Comparison of ENCODE assay signal across 22 cellular contexts in genomic region chr14:81415781-81416180, GRCh38. TPM values are rescaled to one million over a fixed set of nuclear protein-coding genes. Genes with fewer than 3 reads are reported as not detected.
A peak's percentile ranks its signal among the peaks of the same experiment; 100 is the strongest.
DNase-seq lines count a peak whose midpoint lies in the region; ATAC-seq, FAIRE-seq and TF ChIP-seq lines count a peak whose summit lies in the region.
"Had no signal": no experiment of that assay in that cellular context is flagged by ENCODE, and none has a peak within 500 bp of the region (broad histone marks: within the 10 kb centered on the region; RNA-seq: fewer than 3 reads in every experiment).

No MANE protein-coding gene starts in this region.

- H3K9me3 Mint-ChIP-seq in activated naive CD8-positive, alpha-beta T cell treated with anti-CD3 and anti-CD28 coated beads, Interleukin-2, amount 50 U/mL, for 24 hours: no peaks in the 10 kb centered on the region
- peaks cover 3% of the 10 kb centered on the region for H3K9me3 Mint-ChIP-seq in activated naive CD8-positive, alpha-beta T cell treated with anti-CD3 and anti-CD28 coated beads for 36 hours
- H3K9me3 Mint-ChIP-seq in stimulated activated naive B cell treated with anti-CD40 and anti-IgM and Interleukin-4, amounts not matched to agents 10 μg/mL and 1 μg/mL and 100 μg/mL, for 72 hours: peaks cover 12 to 16% of the 10 kb centered on the region in 2 donors

- in situ Hi-C loops in K562 (cut with MboI): no loop called here

- H3K36me3 ChIP-seq in K562 (ENCODE audit: control insufficient read depth, insufficient read depth, low read length) (peaks cover 78% of the 10 kb centered on the region), lung (ENCODE audit: control insufficient read depth in 2 of 2, insufficient read depth in 2 of 2, low read length in 2 of 2) (peaks cover 0 to 3% of the 10 kb centered on the region in 2 donors), testis (ENCODE audit: low read depth, missing control alignments) (no peaks in the 10 kb centered on the region)
- H3K36me3 ChIP-seq: HAP-1 had no signal

- 46% methylated on average over 4 of the region's 4 CpGs for WGBS in K562 (ENCODE audit: insufficient coverage, low coverage, missing lambda C conversion rate)
- WGBS in lung, 2 donors: 58 to 73% methylated on average over 4 of the region's 4 CpGs
- 85 to 94% methylated on average over 4 of the region's 4 CpGs for WGBS in testis, 2 donors

- H3K4me1 Mint-ChIP-seq in activated naive CD8-positive, alpha-beta T cell treated with anti-CD3 and anti-CD28 coated beads, Interleukin-2, amount 50 U/mL, for 24 hours: peaks cover 2% of the 10 kb centered on the region
- peaks cover 2% of the 10 kb centered on the region for H3K4me1 Mint-ChIP-seq in activated naive CD8-positive, alpha-beta T cell treated with anti-CD3 and anti-CD28 coated beads for 36 hours
- peaks cover 4 to 7% of the 10 kb centered on the region in 2 donors for H3K4me1 Mint-ChIP-seq in stimulated activated naive B cell treated with anti-CD40 and anti-IgM and Interleukin-4, amounts not matched to agents 10 μg/mL and 1 μg/mL and 100 μg/mL, for 72 hours
- H3K4me1 Mint-ChIP-seq: CD8-positive, alpha-beta memory T cell; GM23338 had no signal

- TF ChIP-seq EP300 in K562 (IDR thresholded peaks at IDR 0.05; ENCODE audit: low read length): no peak

- H3K27ac Mint-ChIP-seq in activated naive CD8-positive, alpha-beta T cell treated with anti-CD3 and anti-CD28 coated beads, Interleukin-2, amount 50 U/mL, for 24 hours: no peak overlapping the region
- H3K27ac Mint-ChIP-seq in activated naive CD8-positive, alpha-beta T cell treated with anti-CD3 and anti-CD28 coated beads for 36 hours: no peak overlapping the region
- H3K27ac Mint-ChIP-seq in stimulated activated naive B cell treated with anti-CD40 and anti-IgM and Interleukin-4, amounts not matched to agents 10 μg/mL and 1 μg/mL and 100 μg/mL, for 72 hours: no peak overlapping the region
- H3K27ac Mint-ChIP-seq: CD8-positive, alpha-beta memory T cell; GM23338 had no signal

- FAIRE-seq in K562 (lab: Jason Lieb, UNC): no peak
- FAIRE-seq: GM12892 had no signal

- intact Hi-C loops in K562 (cut with micrococcal nuclease) (loop anchor here (5.0 kb wide), 1 partner anchor 37 kb away; no protein-coding TSS in a partner anchor), testis (cut with DNase I; ENCODE audit: low total_unique reads) (no loop called here)

- no peaks in the 10 kb centered on the region for H3K9me1 ChIP-seq in K562 (ENCODE audit: control insufficient read depth, insufficient read depth, low read length)

- no peak overlapping the region for H3K4me3 ChIP-seq in K562
- H3K4me3 ChIP-seq in lung: no peak overlapping the region
- H3K4me3 ChIP-seq in testis: no peak overlapping the region
- H3K4me3 ChIP-seq: GM23338, HAP-1 had no signal

- no TSS peak for BruUV-seq in K562 (replicated peaks; lab: Mats Ljungman, UMichigan)

- POLR2A ChIA-PET in K562 (lab: Yijun Ruan, JAX): interaction anchor here (1.5 to 3.1 kb wide), 3 partner anchors 9 to 13 kb away, joined by 3 to 20 read pairs (median 9); no protein-coding TSS in a partner anchor

- no peak overlapping the region; the same call in 2 of the 3 replicates for H3K27ac ChIP-seq in K562 (ENCODE audit: extremely low read depth, low read depth, low read length)
- no peak overlapping the region for H3K27ac ChIP-seq in lung (ENCODE audit: low read depth in 1 of 2, low read length in 1 of 2)
- H3K27ac ChIP-seq in testis: no peak overlapping the region
- H3K27ac ChIP-seq: 22Rv1 had no signal

- H2AFZ ChIP-seq in K562 (ENCODE audit: low read depth, low read length): no peak overlapping the region; the same call in 1 of the 2 replicates
- H2AFZ ChIP-seq: GM23338 had no signal

- peak; percentile 28 for ATAC-seq in activated naive CD8-positive, alpha-beta T cell treated with anti-CD3 and anti-CD28 coated beads, Interleukin-2, amount 50 U/mL, for 24 hours
- ATAC-seq in K562: peak; percentile 48
- peak; percentile 39 for ATAC-seq in lung (ENCODE audit: insufficient read depth, low FRiP score)
- ATAC-seq in stimulated activated naive B cell treated with anti-CD40 and anti-IgM and Interleukin-4, amounts not matched to agents 10 μg/mL and 1 μg/mL and 100 μg/mL, for 72 hours (replicated peaks): peak; percentile 27 to 36
- ATAC-seq in HG03095 (IDR thresholded peaks at IDR 0.05; ENCODE audit: unreplicated experiment): no peak
- ATAC-seq: GM23338, PC-3 had no signal

- H3K27me3 Mint-ChIP-seq in activated naive CD8-positive, alpha-beta T cell treated with anti-CD3 and anti-CD28 coated beads, Interleukin-2, amount 50 U/mL, for 24 hours: peaks cover 8% of the 10 kb centered on the region
- H3K27me3 Mint-ChIP-seq in activated naive CD8-positive, alpha-beta T cell treated with anti-CD3 and anti-CD28 coated beads for 36 hours: peaks cover 4% of the 10 kb centered on the region
- H3K27me3 Mint-ChIP-seq in stimulated activated naive B cell treated with anti-CD40 and anti-IgM and Interleukin-4, amounts not matched to agents 10 μg/mL and 1 μg/mL and 100 μg/mL, for 72 hours: peaks cover 22 to 24% of the 10 kb centered on the region in 2 donors

- TF ChIP-seq CTCF in K562 (IDR thresholded peaks at IDR 0.05 in 2 of 3, conservative IDR thresholded peaks at IDR 0.05 in 1 of 3; ENCODE audit: insufficient read depth in 2 of 3, low read depth in 1 of 3, low read length in 3 of 3): no peak
- TF ChIP-seq CTCF in lung (IDR thresholded peaks at IDR 0.05; ENCODE audit: control extremely low read depth, extremely low read depth): no peak
- no peak for TF ChIP-seq CTCF in testis (IDR thresholded peaks at IDR 0.05)

- peaks cover 7% of the 10 kb centered on the region for H3K9me3 ChIP-seq in K562 (replicated peaks; ENCODE audit: control insufficient read depth, insufficient read depth, low read depth, low read length)
- H3K9me3 ChIP-seq in lung (ENCODE audit: control insufficient read depth in 2 of 2, insufficient read depth in 1 of 2, low read length in 1 of 2): peaks cover 0 to 3% of the 10 kb centered on the region in 2 donors
- H3K9me3 ChIP-seq in testis: no peaks in the 10 kb centered on the region

- no peak overlapping the region for H3K4me3 Mint-ChIP-seq in activated naive CD8-positive, alpha-beta T cell treated with anti-CD3 and anti-CD28 coated beads, Interleukin-2, amount 50 U/mL, for 24 hours
- no peak overlapping the region for H3K4me3 Mint-ChIP-seq in activated naive CD8-positive, alpha-beta T cell treated with anti-CD3 and anti-CD28 coated beads for 36 hours
- H3K4me3 Mint-ChIP-seq in stimulated activated naive B cell treated with anti-CD40 and anti-IgM and Interleukin-4, amounts not matched to agents 10 μg/mL and 1 μg/mL and 100 μg/mL, for 72 hours: no peak overlapping the region
- H3K4me3 Mint-ChIP-seq: CD8-positive, alpha-beta memory T cell; GM23338 had no signal

- no peaks in the 10 kb centered on the region for H3K36me3 Mint-ChIP-seq in activated naive CD8-positive, alpha-beta T cell treated with anti-CD3 and anti-CD28 coated beads, Interleukin-2, amount 50 U/mL, for 24 hours (ENCODE audit: low read depth)
- no peaks in the 10 kb centered on the region for H3K36me3 Mint-ChIP-seq in activated naive CD8-positive, alpha-beta T cell treated with anti-CD3 and anti-CD28 coated beads for 36 hours
- peaks cover 2 to 9% of the 10 kb centered on the region in 2 donors for H3K36me3 Mint-ChIP-seq in stimulated activated naive B cell treated with anti-CD40 and anti-IgM and Interleukin-4, amounts not matched to agents 10 μg/mL and 1 μg/mL and 100 μg/mL, for 72 hours
- H3K36me3 Mint-ChIP-seq: CD8-positive, alpha-beta memory T cell had no signal

- peaks cover 84% of the 10 kb centered on the region for H3K79me2 ChIP-seq in K562 (ENCODE audit: control insufficient read depth, insufficient read depth, low read length)

- CTCF ChIA-PET in K562 (lab: Yijun Ruan, JAX; ENCODE audit: low intra/inter-chr PET ratio): no interaction called here

- no peak overlapping the region for H3K4me2 ChIP-seq in K562 (ENCODE audit: insufficient read depth, low read length)
- H3K4me2 ChIP-seq: GM23338 had no signal

- no peaks in the 10 kb centered on the region for H3K27me3 ChIP-seq in K562 (ENCODE audit: control insufficient read depth in 2 of 2, insufficient read depth in 2 of 2, low read length in 2 of 2)
- H3K27me3 ChIP-seq in lung (ENCODE audit: control insufficient read depth, insufficient read depth): no peaks in the 10 kb centered on the region
- no peaks in the 10 kb centered on the region for H3K27me3 ChIP-seq in testis

- DNase-seq in activated naive CD8-positive, alpha-beta T cell treated with anti-CD3 and anti-CD28 coated beads, Interleukin-2, amount 50 U/mL, for 24 hours: no peak
- DNase-seq in activated naive CD8-positive, alpha-beta T cell treated with anti-CD3 and anti-CD28 coated beads for 36 hours: no peak
- DNase-seq in K562 (ENCODE audit: extremely low read depth in 1 of 4, low spot score in 3 of 4): peak in 1 of 4 experiments; percentile 38
- no peak for DNase-seq in lung (ENCODE audit: low spot score)
- DNase-seq in stimulated activated naive B cell treated with anti-CD40 and anti-IgM and Interleukin-4, amounts not matched to agents 10 μg/mL and 1 μg/mL and 100 μg/mL, for 72 hours: no peak
- no peak for DNase-seq in testis
- no peak for DNase-seq in NK-92 treated with Interleukin-12 subunit alpha and Interleukin-12 subunit beta, amount 100 ng/mL, for 24 hours (lab: John Stamatoyannopoulos, UW)
- DNase-seq: ACHN; Calu3; CD8-positive, alpha-beta memory T cell; DMS153; NCI-H1694; NCI-H2081; NCI-H2171; NCI-H526; PC-3; SHP77 had no signal

- H3K4me1 ChIP-seq in K562 (replicated peaks in 1 of 2; ENCODE audit: control insufficient read depth in 2 of 2, insufficient read depth in 2 of 2, low read length in 2 of 2): peaks cover 13 to 23% of the 10 kb centered on the region in 2 experiments; a peak in 4 of 5 replicates
- H3K4me1 ChIP-seq in lung (ENCODE audit: control insufficient read depth in 2 of 2, insufficient read depth in 2 of 2, low read length in 2 of 2): peaks cover 0 to 4% of the 10 kb centered on the region in 2 donors
- no peaks in the 10 kb centered on the region for H3K4me1 ChIP-seq in testis
- H3K4me1 ChIP-seq: HAP-1 had no signal

- H3K9ac ChIP-seq in K562 (ENCODE audit: insufficient read depth in 1 of 2, low read depth in 2 of 2, low read length in 2 of 2): no peak overlapping the region; a peak in 1 of 4 replicates

- no peak for TF ChIP-seq RAD21 in K562 (CRISPR knock-in tag; conservative IDR thresholded peaks at IDR 0.05 in 1 of 2, IDR thresholded peaks at IDR 0.05 in 1 of 2)

- H4K20me1 ChIP-seq in K562 (replicated peaks; ENCODE audit: control insufficient read depth, insufficient read depth, low read length): no peaks in the 10 kb centered on the region

- TF ChIP-seq POLR2A in K562 (conservative IDR thresholded peaks at IDR 0.05): no peak
- TF ChIP-seq POLR2A in testis (IDR thresholded peaks at IDR 0.05): no peak

RNA-seq across cellular contexts. Expression of gene STON2, which starts 15.7 kb away (rescaled TPM):
- under 1 TPM; 0.30 to 0.37 TPM for total RNA-seq in activated naive CD8-positive, alpha-beta T cell treated with anti-CD3 and anti-CD28 coated beads for 36 hours
- total RNA-seq in K562 (2011; cell fraction: chromatin; rRNA removed; ENCODE audit: low replicate concordance): 206 and 247 TPM in 2 replicates
- total RNA-seq in K562 (2011; cell fraction: nucleolus; rRNA removed): 93.6 and 103 TPM in 2 replicates
- 120 and 144 TPM in 2 replicates for total RNA-seq in K562 (2011; cell fraction: nucleoplasm; rRNA removed)
- total RNA-seq in K562 (2014; rRNA removed) (54.6 and 61.6 TPM in 2 replicates), K562 (2014; rRNA removed; fragmentation: Illumina TruSeq; extraction: Trizol) (90.6 and 106 TPM in 2 replicates), K562 (2015; rRNA removed; fragmentation: Illumina TruSeq; extraction: Trizol) (68.5 and 69.6 TPM in 2 replicates), K562 (2021) (89.4 and 99.3 TPM in 2 replicates), lung (10 to 100 TPM; 26.4 to 27.6 TPM), testis (10 to 100 TPM; 22.8 to 38.5 TPM)
- polyA plus RNA-seq in K562 (2011; rRNA removed) (53.5 and 54.6 TPM in 2 replicates), K562 (2014; fragmentation: Illumina TruSeq; extraction: Trizol) (24.1 and 24.8 TPM in 2 replicates), K562 (2014; fragmentation: Nextera tagmentation; extraction: Ambion mirVana) (10 to 100 TPM in 1 of 2 experiments, 1 to 10 TPM in 1; 7.8 to 30.2 TPM), K562 (2014; rRNA removed) (20.2 and 24.9 TPM in 2 replicates), lung (1 to 10 TPM; 3.1 to 4.0 TPM), testis (ENCODE audit: insufficient read depth, low read depth, low replicate concordance) (8.3 TPM)
- polyA plus RNA-seq in K562 (2011; cell fraction: cytosol; rRNA removed): 28.3 and 33.4 TPM in 2 replicates
- 48.4 and 72.1 TPM in 2 replicates for polyA plus RNA-seq in K562 (2011; cell fraction: nucleus; rRNA removed)
- polyA plus RNA-seq in K562 (2012): 18.9 and 21.5 TPM in 2 replicates
- polyA minus RNA-seq in K562 (2011; rRNA and poly(A)+ RNA removed): 207 and 259 TPM in 2 replicates
- polyA minus RNA-seq in K562 (2011; cell fraction: cytosol; rRNA and poly(A)+ RNA removed): 91.1 and 132 TPM in 2 replicates
- 127 and 151 TPM in 2 replicates for polyA minus RNA-seq in K562 (2011; cell fraction: nucleus; rRNA and poly(A)+ RNA removed)
- polyA plus RNA-seq: CD8-positive, alpha-beta memory T cell had no signal

Comparison
In these comparisons a context has a peak if more than half of its experiments do, and no peak if none do; other contexts are left out.
1. RNA of gene STON2, which starts 15.7 kb away (total RNA-seq): 54.6 to 247 TPM in K562, 22.8 to 38.5 TPM in testis and 26.4 to 27.6 TPM in lung; 0.30 to 0.37 TPM in activated naive CD8-positive, alpha-beta T cell treated with anti-CD3 and anti-CD28 coated beads for 36 hours; every median in the first group is over 10 times any median in the second.